18 cellular contexts compared by ENCODE assay signal in the genomic region with DNA sequence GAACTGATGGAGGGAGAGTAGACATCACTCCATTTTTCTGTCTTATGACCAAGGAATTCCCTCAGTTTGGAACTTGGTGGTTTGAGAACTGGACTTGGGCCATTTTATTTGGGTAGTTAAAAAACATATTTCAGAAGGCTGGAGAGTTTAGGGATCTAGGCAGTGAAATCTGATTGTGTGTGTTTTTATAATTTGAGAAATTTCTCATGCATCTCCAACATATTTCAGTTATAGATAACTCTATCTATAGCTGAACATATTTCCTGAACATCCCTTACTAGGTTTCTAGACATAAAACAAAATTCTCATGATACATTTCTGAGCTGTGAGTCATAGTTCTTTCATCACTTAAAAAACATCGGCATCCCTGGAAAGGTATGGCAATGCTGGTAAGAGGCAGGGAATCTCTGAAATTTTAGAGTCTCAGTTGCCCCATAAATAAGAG.
DNase-seq lines count a peak whose midpoint lies in the region; ATAC-seq and TF ChIP-seq lines count a peak whose summit lies in the region.
"Had no signal": no experiment of that assay in that cellular context is flagged by ENCODE, and none has a peak within 500 bp of the region (broad histone marks: within the 10 kb centered on the region; RNA-seq: fewer than 3 reads in every experiment).

No MANE protein-coding gene starts in this region.

- CTCF ChIA-PET in IMR-90 (lab: Yijun Ruan, JAX): interaction anchor here (1.2 kb wide), 1 partner anchor 63 kb away, joined by 3 read pairs; no protein-coding TSS in a partner anchor

- H2AK9ac ChIP-seq in IMR-90 (replicated peaks; ENCODE audit: low read depth, low read length, poor library complexity): no peak overlapping the region

- dilution Hi-C loops in IMR-90 (cut with HindIII; ENCODE audit: low sequenced_read_pairs, unreplicated experiment): no loop called here

- peak; percentile 46; the same call in 1 of the 2 replicates for ATAC-seq in IMR-90 (ENCODE audit: low read depth)

- no peak overlapping the region for H3K4me3 ChIP-seq in AG10803 (ENCODE audit: low read length)
- no peak overlapping the region for H3K4me3 ChIP-seq in IMR-90 (ENCODE audit: insufficient read depth, low read depth, low read length)
- H3K4me3 ChIP-seq in fibroblast of villous mesenchyme (ENCODE audit: low read depth, low read length): no peak overlapping the region

- in situ Hi-C loops in IMR-90 (cut with MboI; ENCODE audit: low sequenced_read_pairs): loop anchor here (25.0 kb wide), 1 partner anchor 1451 kb away; no protein-coding TSS in a partner anchor
- in situ Hi-C loops in GM13977 (cut with MboI; ENCODE audit: low pct_unique_long_range_greater_than_20kb, low sequenced_read_pairs, unreplicated experiment): no loop called here

- no peak overlapping the region for H3K56ac ChIP-seq in IMR-90 (ENCODE audit: extremely low read depth, insufficient read depth, low read length)

- no peak overlapping the region for H2BK15ac ChIP-seq in IMR-90 (ENCODE audit: low read depth, low read length)

- H3K18ac ChIP-seq in IMR-90 (ENCODE audit: low read depth, low read length): no peak overlapping the region

- H3K14ac ChIP-seq in IMR-90 (replicated peaks; ENCODE audit: low read depth, low read length): no peak overlapping the region

- H4K5ac ChIP-seq in IMR-90 (ENCODE audit: low read depth, low read length): no peak overlapping the region

- H3K9me1 ChIP-seq in IMR-90 (ENCODE audit: insufficient read depth, low read length): no peaks in the 10 kb centered on the region

- no peak overlapping the region for H2BK120ac ChIP-seq in IMR-90 (ENCODE audit: low read depth, low read length)

- H2BK20ac ChIP-seq in IMR-90 (ENCODE audit: low read depth, low read length): 0 out of 2 replicates have a peak overlapping the region, but pooled peaks have one; percentile 21

- no peak for TF ChIP-seq CTCF in AG10803 (conservative IDR thresholded peaks at IDR 0.05; ENCODE audit: low read length)
- TF ChIP-seq CTCF in IMR-90 (conservative IDR thresholded peaks at IDR 0.05; ENCODE audit: low read depth, low read length): no peak
- no peak for TF ChIP-seq CTCF in fibroblast of villous mesenchyme (IDR thresholded peaks at IDR 0.05; ENCODE audit: insufficient read depth, low read depth, low read length)
- TF ChIP-seq CTCF in GM13977 (IDR thresholded peaks at IDR 0.05; ENCODE audit: extremely low read depth, insufficient read depth, missing control alignments): no peak

- H3K4me2 ChIP-seq in IMR-90 (ENCODE audit: low read depth, low read length): no peak overlapping the region

- H3K27me3 ChIP-seq in IMR-90 (ENCODE audit: control insufficient read depth, insufficient read depth, low read length): peaks cover 3% of the 10 kb centered on the region; the same call in 1 of the 2 replicates
- H3K27me3 ChIP-seq: BE2C had no signal

- no peak overlapping the region for H3K27ac ChIP-seq in IMR-90 (ENCODE audit: insufficient read depth, low read length)

- TF ChIP-seq POLR2A in IMR-90 (IDR thresholded peaks at IDR 0.05; ENCODE audit: low read depth, low read length): no peak

- H2AFZ ChIP-seq in IMR-90 (replicated peaks; ENCODE audit: low read length, poor library complexity): no peak overlapping the region

- POLR2A ChIA-PET in IMR-90 (lab: Charles Lee; ENCODE audit: unreplicated experiment): no interaction called here

- no TSS peak for BruUV-seq in IMR-90 (replicated peaks; lab: Mats Ljungman, UMichigan)

- H4K91ac ChIP-seq in IMR-90 (ENCODE audit: insufficient read depth, low read depth, low read length): no peak overlapping the region

- no peak overlapping the region for H4K8ac ChIP-seq in IMR-90 (ENCODE audit: low read depth in 2 of 2, low read length in 2 of 2)

- H2BK5ac ChIP-seq in IMR-90 (ENCODE audit: low read depth, low read length, poor library complexity, severe bottlenecking): no peak overlapping the region

- no peak overlapping the region for H3K23ac ChIP-seq in IMR-90 (ENCODE audit: low read depth, low read length)

- no peaks in the 10 kb centered on the region for H3K9me3 ChIP-seq in IMR-90 (ENCODE audit: control insufficient read depth, insufficient read depth, low read length)
- H3K9me3 ChIP-seq: BE2C had no signal

- H3K36me3 ChIP-seq in IMR-90 (ENCODE audit: control insufficient read depth, insufficient read depth, low read length): no peaks in the 10 kb centered on the region
- H3K36me3 ChIP-seq: BE2C had no signal

- no peak overlapping the region for H2AK5ac ChIP-seq in IMR-90 (ENCODE audit: low read depth, low read length)

- no peaks in the 10 kb centered on the region for H4K20me1 ChIP-seq in IMR-90 (ENCODE audit: insufficient read depth, low read length)

- no peak for TF ChIP-seq RAD21 in IMR-90 (IDR thresholded peaks at IDR 0.05; ENCODE audit: low read length)

- DNase-seq in AG10803 (ENCODE audit: low read depth) (peak; percentile 43), IMR-90 (peak; percentile 50), amniotic epithelial cell (ENCODE audit: low read depth) (peak; percentile 62), fibroblast of villous mesenchyme (ENCODE audit: low read depth) (peak; percentile 49), MV-4-11 (lab: John Stamatoyannopoulos, UW) (no peak), GM13977 (ENCODE audit: low spot score) (no peak), NCI-H446 treated with DMSO at 0.1 percent for 48 hours (lab: John Stamatoyannopoulos, UW) (no peak), RPMI8226 (no peak)
- DNase-seq: activated CD4-positive, alpha-beta T cell treated with anti-CD3 and anti-CD28 coated beads for 36 hours; anterior cingulate cortex; BE2C; DMS53; effector CD4-positive, alpha-beta T cell; glutamatergic neuron; Karpas-422; NCI-H1930; NCI-H526 treated with DMSO at 0.1 percent for 48 hours; nucleus accumbens had no signal

- no peak overlapping the region for H3K4ac ChIP-seq in IMR-90 (ENCODE audit: low read depth, low read length)

- no peaks in the 10 kb centered on the region for H3K79me1 ChIP-seq in IMR-90 (ENCODE audit: low read depth in 1 of 2, low read length in 2 of 2)

- intact Hi-C loops in IMR-90 (cut with micrococcal nuclease): no loop called here

- H3K4me1 ChIP-seq in IMR-90 (ENCODE audit: control insufficient read depth, insufficient read depth, low read length): peaks cover 2% of the 10 kb centered on the region; the same call in 1 of the 2 replicates
- H3K4me1 ChIP-seq: BE2C had no signal

- no CpG with 5 or more reads among the region's 1 CpG for WGBS in IMR-90 (ENCODE audit: extremely low coverage in 2 of 2, insufficient read length in 1 of 2), 2 experiments

- no peak overlapping the region for H3K9ac ChIP-seq in IMR-90 (ENCODE audit: low read depth, low read length)

TF ChIP-seq in IMR-90, 13 proteins besides CTCF, POLR2A, EP300 and RAD21:
- no peak for TF ChIP-seq RFX5 (IDR thresholded peaks at IDR 0.05; ENCODE audit: low read depth, low read length)
- TF ChIP-seq FOS (IDR thresholded peaks at IDR 0.05; ENCODE audit: low read depth, low read length): peak; percentile 20; the same call in 1 of the 2 replicates

Comparison
In these comparisons a context has a peak if more than half of its experiments do, and no peak if none do; other contexts are left out.
1. DNase-seq: peak in AG10803 (single experiment), IMR-90 (single experiment), amniotic epithelial cell (single experiment) and fibroblast of villous mesenchyme (single experiment); none in MV-4-11 (single experiment), GM13977 (single experiment), NCI-H446 treated with DMSO at 0.1 percent for 48 hours (single experiment) and RPMI8226 (single experiment).